Comparison of ENCODE assay signal across 7 cellular contexts in genomic region chr9:89606049-89606481, GRCh38. TPM values are rescaled to one million over a fixed set of nuclear protein-coding genes. Genes with fewer than 3 reads are reported as not detected.
A peak's percentile ranks its signal among the peaks of the same experiment; 100 is the strongest.
DNase-seq lines count a peak whose midpoint lies in the region; ATAC-seq and TF ChIP-seq lines count a peak whose summit lies in the region.

No MANE protein-coding gene starts in this region.

- DNase-seq in NCI-H69 (lab: John Stamatoyannopoulos, UW) (peak; percentile 77), fibroblast of lung (ENCODE audit: low read depth in 2 of 2) (peak; percentile 71 to 81), mucosa of gallbladder (ENCODE audit: low spot score) (peak; percentile 82), stomach (peak; percentile 86)
- DNase-seq in activated effector memory CD4-positive, alpha-beta T cell treated with Interleukin-2 at 50 U/mL for 16 hours, result peak; percentile 29

- intact Hi-C loops in stomach (cut with DNase I; ENCODE audit: low total_unique reads), result loop anchor here (10.0 kb wide), 1 partner anchor 129 kb away; no protein-coding TSS in a partner anchor

- H3K79me2 ChIP-seq in fibroblast of lung (ENCODE audit: control insufficient read depth, insufficient read depth, low read length), result no peaks in the 10 kb centered on the region

- H3K4me1 ChIP-seq in fibroblast of lung (ENCODE audit: control insufficient read depth, extremely low read depth, insufficient read depth, low read length) (peaks cover 4% of the 10 kb centered on the region), stomach (peaks cover 28 to 46% (median 43%) of the 10 kb centered on the region in 4 donors)

- no peak overlapping the region for H3K9ac ChIP-seq in fibroblast of lung (ENCODE audit: insufficient read depth, low read length)

- ATAC-seq in GM21515 (IDR thresholded peaks at IDR 0.05; ENCODE audit: unreplicated experiment) (peak; percentile 15), GM21360 (IDR thresholded peaks at IDR 0.05; ENCODE audit: unreplicated experiment) (no peak)

- H3K27ac ChIP-seq in fibroblast of lung (ENCODE audit: insufficient read depth, low read length), result peak overlapping the region; percentile 2
- H3K27ac ChIP-seq in stomach, result peak overlapping the region; percentile 92 to 98 (median 96)

- TF ChIP-seq POLR2A in stomach (IDR thresholded peaks at IDR 0.05), result no peak

- H3K36me3 ChIP-seq in fibroblast of lung (ENCODE audit: control insufficient read depth, insufficient read depth, low read length) (no peaks in the 10 kb centered on the region), stomach (no peaks in the 10 kb centered on the region)

- H3K9me3 ChIP-seq in fibroblast of lung (ENCODE audit: control insufficient read depth, insufficient read depth, low read depth, low read length), result no peaks in the 10 kb centered on the region
- no peaks in the 10 kb centered on the region for H3K9me3 ChIP-seq in stomach

- H3K4me3 ChIP-seq in fibroblast of lung (replicated peaks in 1 of 4; ENCODE audit: control extremely low read depth in 1 of 4, insufficient read depth in 1 of 4, low read depth in 3 of 4, low read length in 4 of 4), result peak overlapping the region in 2 of 4 experiments; percentile 4 to 62
- H3K4me3 ChIP-seq in stomach, result peak overlapping the region; percentile 73 to 92 (median 84)

- 2 to 11% (median 7%) methylated on average over 31 to 36 of the region's 36 CpGs for WGBS in stomach, 5 donors

- TF ChIP-seq CTCF in fibroblast of lung (conservative IDR thresholded peaks at IDR 0.05 in 1 of 2, IDR thresholded peaks at IDR 0.05 in 1 of 2; ENCODE audit: low read depth in 1 of 2, low read length in 2 of 2) (no peak), stomach (IDR thresholded peaks at IDR 0.05) (no peak)

- no peak for TF ChIP-seq EP300 in stomach (IDR thresholded peaks at IDR 0.05)

- H2AFZ ChIP-seq in fibroblast of lung (ENCODE audit: low read length), result peak overlapping the region; percentile 40

- H3K4me2 ChIP-seq in fibroblast of lung (ENCODE audit: extremely low read depth, insufficient read depth, low read length), result peak overlapping the region; percentile 15

- H3K27me3 ChIP-seq in fibroblast of lung (ENCODE audit: control insufficient read depth, insufficient read depth, low read length) (peaks cover 2% of the 10 kb centered on the region), stomach (no peaks in the 10 kb centered on the region)

- no peaks in the 10 kb centered on the region for H4K20me1 ChIP-seq in fibroblast of lung (ENCODE audit: control insufficient read depth, extremely low read depth, insufficient read depth, low read length)

RNA-seq across cellular contexts. Expression of gene GADD45G, which starts 1.3 kb away (rescaled TPM):
- total RNA-seq in fibroblast of lung (2.3 and 3.5 TPM in 2 replicates), mucosa of gallbladder (18.8 TPM), stomach (100 to 1,000 TPM in 2 of 5 donors, 10 to 100 TPM in 1, 1 to 10 TPM in 2; 6.8 to 121 (median 24.9) TPM)
- polyA plus RNA-seq in fibroblast of lung (0.23 TPM in 1 of 2 replicates, not detected in the other), stomach (100 to 1,000 TPM in 2 of 3 donors, 10 to 100 TPM in 1; 88.8 to 113 (median 104) TPM)
- 0.41 and 0.91 TPM in 2 replicates for polyA plus RNA-seq in fibroblast of lung (2012)
- polyA minus RNA-seq in fibroblast of lung (ENCODE audit: low replicate concordance), result not detected in 2 replicates

Comparison
In these comparisons a context has a peak if more than half of its experiments do, and no peak if none do; other contexts are left out.
1. DNase-seq: peak in every context shown above with its lines; median percentile 86 in stomach; 82 in mucosa of gallbladder; 77 in NCI-H69; 76 in fibroblast of lung; 29 in activated effector memory CD4-positive, alpha-beta T cell treated with Interleukin-2 at 50 U/mL for 16 hours.